Comparison of ENCODE assay signal across 1 cellular context in the genomic region with DNA sequence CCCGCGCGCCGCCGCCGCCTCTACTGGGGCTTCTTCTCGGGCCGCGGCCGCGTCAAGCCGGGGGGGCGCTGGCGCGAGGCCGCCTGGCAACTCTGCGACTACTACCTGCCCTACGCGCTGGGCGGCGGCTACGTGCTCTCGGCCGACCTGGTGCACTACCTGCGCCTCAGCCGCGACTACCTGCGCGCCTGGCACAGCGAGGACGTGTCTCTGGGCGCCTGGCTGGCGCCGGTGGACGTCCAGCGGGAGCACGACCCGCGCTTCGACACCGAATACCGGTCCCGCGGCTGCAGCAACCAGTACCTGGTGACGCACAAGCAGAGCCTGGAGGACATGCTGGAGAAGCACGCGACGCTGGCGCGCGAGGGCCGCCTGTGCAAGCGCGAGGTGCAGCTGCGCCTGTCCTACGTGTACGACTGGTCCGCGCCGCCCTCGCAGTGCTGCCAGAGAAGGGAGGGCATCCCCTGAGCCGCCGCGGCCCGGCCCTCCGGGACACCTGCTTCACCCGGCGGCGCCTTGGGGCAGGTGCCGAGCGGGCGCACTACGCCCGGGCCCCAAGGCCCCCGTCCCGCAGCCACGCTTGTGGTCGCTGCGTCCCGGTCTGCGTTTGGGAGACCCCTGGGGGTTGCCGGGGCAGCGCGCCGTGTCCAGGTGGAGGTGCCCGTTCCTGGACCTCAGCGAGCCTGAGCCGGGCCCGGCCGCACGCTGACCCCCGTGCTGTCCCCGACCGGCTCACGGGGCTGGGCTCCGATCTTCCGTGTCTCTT.
TF ChIP-seq lines count a peak whose summit lies in the region.

No MANE protein-coding gene starts in this region.

TF ChIP-seq in HEK293, 187 proteins besides CTCF, POLR2A, EP300 and RAD21 (continued from another document):
- TF ChIP-seq, protein P1, sequence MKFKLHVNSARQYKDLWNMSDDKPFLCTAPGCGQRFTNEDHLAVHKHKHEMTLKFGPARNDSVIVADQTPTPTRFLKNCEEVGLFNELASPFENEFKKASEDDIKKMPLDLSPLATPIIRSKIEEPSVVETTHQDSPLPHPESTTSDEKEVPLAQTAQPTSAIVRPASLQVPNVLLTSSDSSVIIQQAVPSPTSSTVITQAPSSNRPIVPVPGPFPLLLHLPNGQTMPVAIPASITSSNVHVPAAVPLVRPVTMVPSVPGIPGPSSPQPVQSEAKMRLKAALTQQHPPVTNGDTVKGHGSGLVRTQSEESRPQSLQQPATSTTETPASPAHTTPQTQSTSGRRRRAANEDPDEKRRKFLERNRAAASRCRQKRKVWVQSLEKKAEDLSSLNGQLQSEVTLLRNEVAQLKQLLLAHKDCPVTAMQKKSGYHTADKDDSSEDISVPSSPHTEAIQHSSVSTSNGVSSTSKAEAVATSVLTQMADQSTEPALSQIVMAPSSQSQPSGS (tag by site-specific recombination; IDR thresholded peaks at IDR 0.05; ENCODE audit: low read depth) = no peak
- TF ChIP-seq ZBTB10 (tag by site-specific recombination; IDR thresholded peaks at IDR 0.05) (no peak), KLF7 (tag by site-specific recombination; IDR thresholded peaks at IDR 0.05; ENCODE audit: borderline replicate concordance) (no peak), ZNF629 (tag by site-specific recombination; IDR thresholded peaks at IDR 0.05) (no peak)
